ENCODE assay signal across 18 cellular contexts in genomic region chr11:70420008-70420464, GRCh38. TPM values are rescaled to one million over a fixed set of nuclear protein-coding genes. Genes with fewer than 3 reads are reported as not detected.
DNase-seq lines count a peak whose midpoint lies in the region; ATAC-seq and TF ChIP-seq lines count a peak whose summit lies in the region.
"Had no signal": no experiment of that assay in that cellular context is flagged by ENCODE, and none has a peak within 500 bp of the region (broad histone marks: within the 10 kb centered on the region; RNA-seq: fewer than 3 reads in every experiment).

No MANE protein-coding gene starts in this region.

- H3K79me1 ChIP-seq in mesenchymal stem cell (replicated peaks; ENCODE audit: low read length, poor library complexity, severe bottlenecking), result peaks cover 29% of the 10 kb centered on the region

- H3K18ac ChIP-seq in mesenchymal stem cell (ENCODE audit: low read depth in 1 of 2, low read length in 2 of 2), result no peak overlapping the region

- H2BK12ac ChIP-seq in mesenchymal stem cell (ENCODE audit: low read length in 2 of 2), result no peak overlapping the region

- DNase-seq in H4 (ENCODE audit: low spot score) (peak; percentile 47), Panc1 (ENCODE audit: low read depth, low spot score) (no peak), chondrocyte (ENCODE audit: low spot score) (no peak), mesenchymal stem cell (peak; percentile 60), tibial artery (no peak), NCI-H82 (lab: John Stamatoyannopoulos, UW) (no peak), dedifferentiated amniotic fluid mesenchymal stem cell (ENCODE audit: extremely low spot score) (no peak)
- DNase-seq in activated CD4-positive, alpha-beta T cell treated with anti-CD3 and anti-CD28 coated beads for 36 hours, result no peak
- DNase-seq: activated CD8-positive, alpha-beta memory T cell treated with anti-CD3 and anti-CD28 coated beads for 24 hours; activated effector memory CD4-positive, alpha-beta T cell treated with Interleukin-2 at 50 U/mL for 16 hours; AML-193; GOT3; NCI-H446; SK-N-SH; upper lobe of left lung had no signal

- no peak overlapping the region for H4K8ac ChIP-seq in mesenchymal stem cell (ENCODE audit: low read length)

- no peak overlapping the region for H2BK5ac ChIP-seq in mesenchymal stem cell (ENCODE audit: low read depth, low read length, poor library complexity, severe bottlenecking)

- peaks cover 39% of the 10 kb centered on the region for H3K36me3 ChIP-seq in Panc1 (ENCODE audit: control insufficient read depth, insufficient read depth, low read length)
- H3K36me3 ChIP-seq in mesenchymal stem cell (ENCODE audit: control insufficient read depth in 1 of 2, insufficient read depth in 2 of 2, low read depth in 1 of 2, low read length in 2 of 2), result peaks cover 77 to 96% of the 10 kb centered on the region in 2 experiments
- peaks cover 96 to 100% (median 100%) of the 10 kb centered on the region in 3 donors for H3K36me3 ChIP-seq in tibial artery
- H3K36me3 ChIP-seq: neural progenitor cell had no signal

- ATAC-seq in Panc1, result no peak
- no peak for ATAC-seq in activated CD4-positive, alpha-beta T cell treated with anti-CD3 and anti-CD28 coated beads for 36 hours
- ATAC-seq: stimulated activated memory B cell treated with anti-CD40 and anti-IgM and Interleukin-4, amounts not matched to agents 10 μg/mL and 1 μg/mL and 100 μg/mL, for 72 hours had no signal

- no peak overlapping the region for H2AFZ ChIP-seq in mesenchymal stem cell (ENCODE audit: low read depth, low read length)
- H2AFZ ChIP-seq: neural progenitor cell had no signal

- no peak overlapping the region for H3K23ac ChIP-seq in mesenchymal stem cell (ENCODE audit: low read length in 2 of 2)

- intact Hi-C loops in Panc1 (cut with micrococcal nuclease; ENCODE audit: unreplicated experiment), result no loop called here
- intact Hi-C loops in tibial artery (cut with DNase I; ENCODE audit: low total_unique reads), result no loop called here
- intact Hi-C loops in activated CD4-positive, alpha-beta T cell treated with anti-CD3 and anti-CD28 coated beads for 36 hours (cut with DNase I, micrococcal nuclease), result no loop called here

- H3K9me3 ChIP-seq in Panc1 (ENCODE audit: control insufficient read depth, insufficient read depth, low read depth, low read length) (no peaks in the 10 kb centered on the region), mesenchymal stem cell (ENCODE audit: control insufficient read depth, low read length) (no peaks in the 10 kb centered on the region), tibial artery (no peaks in the 10 kb centered on the region)
- H3K9me3 ChIP-seq: SK-N-SH, upper lobe of left lung had no signal

- H3K27ac ChIP-seq in Panc1 (ENCODE audit: low read length) (no peak overlapping the region), mesenchymal stem cell (ENCODE audit: low read length, poor library complexity, severe bottlenecking) (peak overlapping the region; percentile 41), tibial artery (no peak overlapping the region)
- H3K27ac ChIP-seq: neural progenitor cell, upper lobe of left lung, VCaP had no signal

- no peak overlapping the region for H2BK15ac ChIP-seq in mesenchymal stem cell (ENCODE audit: low read depth, poor library complexity, severe bottlenecking)

- no peak overlapping the region for H3K4ac ChIP-seq in mesenchymal stem cell (ENCODE audit: low read depth in 1 of 2, low read length in 2 of 2)

- peak overlapping the region; percentile 80 for H2AK5ac ChIP-seq in mesenchymal stem cell (ENCODE audit: low read length, severe bottlenecking)

- no peak overlapping the region for H3K9ac ChIP-seq in mesenchymal stem cell (ENCODE audit: low read length)
- H3K9ac ChIP-seq: neural progenitor cell, SK-N-SH had no signal

- no peak overlapping the region for H3K4me2 ChIP-seq in mesenchymal stem cell (ENCODE audit: low read length, poor library complexity, severe bottlenecking)
- H3K4me2 ChIP-seq: neural progenitor cell, SK-N-SH had no signal

- no peaks in the 10 kb centered on the region for H3K9me3 Mint-ChIP-seq in chondrocyte (ENCODE audit: low read depth)
- H3K9me3 Mint-ChIP-seq in activated CD4-positive, alpha-beta T cell treated with anti-CD3 and anti-CD28 coated beads for 36 hours (ENCODE audit: low read depth), result no peaks in the 10 kb centered on the region
- H3K9me3 Mint-ChIP-seq: neural progenitor cell; stimulated activated memory B cell treated with anti-CD40 and anti-IgM and Interleukin-4, amounts not matched to agents 10 μg/mL and 1 μg/mL and 100 μg/mL, for 72 hours had no signal

- H4K91ac ChIP-seq in mesenchymal stem cell (ENCODE audit: low read length), result no peak overlapping the region

- CTCF ChIA-PET in Panc1 (lab: Charles Lee), result no interaction called here
- CTCF ChIA-PET in activated CD4-positive, alpha-beta T cell treated with anti-CD3 and anti-CD28 coated beads for 36 hours (lab: Charles Lee), result no interaction called here

- peaks cover 51% of the 10 kb centered on the region for H3K36me3 Mint-ChIP-seq in chondrocyte (ENCODE audit: low read depth)
- peaks cover 34% of the 10 kb centered on the region for H3K36me3 Mint-ChIP-seq in activated CD4-positive, alpha-beta T cell treated with anti-CD3 and anti-CD28 coated beads for 36 hours (ENCODE audit: low read depth)
- H3K36me3 Mint-ChIP-seq: stimulated activated memory B cell treated with anti-CD40 and anti-IgM and Interleukin-4, amounts not matched to agents 10 μg/mL and 1 μg/mL and 100 μg/mL, for 72 hours had no signal

- WGBS in mesenchymal stem cell, result 77% methylated on average over 12 of the region's 14 CpGs

- H3K27me3 ChIP-seq in Panc1 (ENCODE audit: control insufficient read depth, insufficient read depth, low read length) (no peaks in the 10 kb centered on the region), mesenchymal stem cell (ENCODE audit: control insufficient read depth in 1 of 2, insufficient read depth in 1 of 2, low read length in 2 of 2) (no peaks in the 10 kb centered on the region), tibial artery (no peaks in the 10 kb centered on the region)
- H3K27me3 ChIP-seq: neural progenitor cell, upper lobe of left lung had no signal

- POLR2A ChIA-PET in Panc1 (lab: Charles Lee), result no interaction called here
- POLR2A ChIA-PET in activated CD4-positive, alpha-beta T cell treated with anti-CD3 and anti-CD28 coated beads for 36 hours (lab: Charles Lee), result no interaction called here

- H3K4me1 Mint-ChIP-seq in chondrocyte (ENCODE audit: low read depth), result peaks cover 26% of the 10 kb centered on the region
- peaks cover 11% of the 10 kb centered on the region for H3K4me1 Mint-ChIP-seq in activated CD4-positive, alpha-beta T cell treated with anti-CD3 and anti-CD28 coated beads for 36 hours

- BruUV-seq in Panc1 (replicated peaks; lab: Mats Ljungman, UMichigan), result TSS peak; percentile 52

- TF ChIP-seq CTCF in Panc1 (IDR thresholded peaks at IDR 0.05) (no peak), chondrocyte (IDR thresholded peaks at IDR 0.05) (no peak), tibial artery (IDR thresholded peaks at IDR 0.05) (no peak)

- in situ Hi-C loops in Panc1 (cut with HindIII; ENCODE audit: low pct_unique_long_range_greater_than_20kb, low sequenced_read_pairs), result no loop called here

- H3K4me1 ChIP-seq in Panc1 (ENCODE audit: control insufficient read depth, insufficient read depth, low read length) (no peaks in the 10 kb centered on the region), mesenchymal stem cell (ENCODE audit: control insufficient read depth, insufficient read depth, low read depth, low read length) (peaks cover 56% of the 10 kb centered on the region), tibial artery (no peaks in the 10 kb centered on the region)
- H3K4me1 ChIP-seq: neural progenitor cell had no signal

- H3K4me3 ChIP-seq in Panc1 (ENCODE audit: low read depth in 2 of 2, low read length in 2 of 2) (no peak overlapping the region), mesenchymal stem cell (ENCODE audit: insufficient read depth in 1 of 2, low read depth in 1 of 2, low read length in 2 of 2) (no peak overlapping the region), tibial artery (no peak overlapping the region)
- H3K4me3 ChIP-seq: neural progenitor cell, upper lobe of left lung had no signal

- H2BK120ac ChIP-seq in mesenchymal stem cell (ENCODE audit: low read depth, low read length), result no peak overlapping the region

- peak overlapping the region; percentile 54 for H3K27ac Mint-ChIP-seq in chondrocyte (ENCODE audit: unreplicated experiment)
- no peak overlapping the region for H3K27ac Mint-ChIP-seq in activated CD4-positive, alpha-beta T cell treated with anti-CD3 and anti-CD28 coated beads for 36 hours
- H3K27ac Mint-ChIP-seq: neural progenitor cell; stimulated activated memory B cell treated with anti-CD40 and anti-IgM and Interleukin-4, amounts not matched to agents 10 μg/mL and 1 μg/mL and 100 μg/mL, for 72 hours had no signal

- no peaks in the 10 kb centered on the region for H3K27me3 Mint-ChIP-seq in chondrocyte (ENCODE audit: low read depth)
- no peaks in the 10 kb centered on the region for H3K27me3 Mint-ChIP-seq in activated CD4-positive, alpha-beta T cell treated with anti-CD3 and anti-CD28 coated beads for 36 hours

- H3K14ac ChIP-seq in mesenchymal stem cell (ENCODE audit: low read length in 2 of 2), result no peak overlapping the region

- H3K4me3 Mint-ChIP-seq in chondrocyte (ENCODE audit: unreplicated experiment), result no peak overlapping the region
- H3K4me3 Mint-ChIP-seq in activated CD4-positive, alpha-beta T cell treated with anti-CD3 and anti-CD28 coated beads for 36 hours, result no peak overlapping the region
- H3K4me3 Mint-ChIP-seq: neural progenitor cell; stimulated activated memory B cell treated with anti-CD40 and anti-IgM and Interleukin-4, amounts not matched to agents 10 μg/mL and 1 μg/mL and 100 μg/mL, for 72 hours had no signal

RNA-seq across cellular contexts. Expression of gene CTTN, which starts 21.7 kb away (rescaled TPM):
- 118 and 177 TPM in 2 replicates for total RNA-seq in H4 (2014; rRNA removed; shearing (Covaris generic))
- total RNA-seq in Panc1 (2021; ENCODE audit: unreplicated experiment) (503 TPM), chondrocyte (290 to 314 TPM (median 307 TPM) in 3 replicates)
- 500 TPM for polyA plus RNA-seq in Panc1 (2012; ENCODE audit: insufficient read length)
- 258 TPM for polyA plus RNA-seq in mesenchymal stem cell (2013, experiment 1 of 2)
- polyA plus RNA-seq in mesenchymal stem cell (2013, experiment 2 of 2), result 243 TPM
- 10 to 100 TPM; 40.9 to 41.1 TPM for total RNA-seq in activated CD4-positive, alpha-beta T cell treated with anti-CD3 and anti-CD28 coated beads for 36 hours

Comparison
In these comparisons a context has a peak if more than half of its experiments do, and no peak if none do; other contexts are left out.
1. DNase-seq: peak in H4 (single experiment) and mesenchymal stem cell (single experiment); none in Panc1 (single experiment), chondrocyte (single experiment), tibial artery (0 of 2), NCI-H82 (single experiment), activated CD4-positive, alpha-beta T cell treated with anti-CD3 and anti-CD28 coated beads for 36 hours (single experiment) and dedifferentiated amniotic fluid mesenchymal stem cell (single experiment).